23 cellular contexts compared by ENCODE assay signal in the genomic region with DNA sequence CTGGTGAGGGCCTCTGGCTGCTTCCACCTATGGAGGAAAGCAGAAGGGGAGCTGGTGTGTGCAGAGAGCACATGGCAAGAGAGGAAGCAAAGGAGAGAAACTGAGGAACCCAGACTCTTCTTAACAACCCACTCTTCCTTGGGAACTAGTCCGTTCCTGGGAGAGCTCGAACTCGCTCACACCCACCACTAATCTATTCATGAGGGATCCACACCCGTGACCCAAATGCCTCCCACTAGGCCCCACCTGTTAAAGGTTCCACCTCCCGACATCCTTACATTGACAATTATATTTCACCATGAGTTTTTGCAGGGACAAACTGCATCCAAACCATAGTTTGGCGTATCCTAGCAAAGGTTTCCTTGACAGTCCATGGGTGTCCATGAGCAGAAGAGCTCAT.
"Had no signal": no experiment of that assay in that cellular context is flagged by ENCODE, and none has a peak within 500 bp of the region (broad histone marks: within the 10 kb centered on the region; RNA-seq: fewer than 3 reads in every experiment).

No MANE protein-coding gene starts in this region.

- H3K4me3 ChIP-seq: colonic mucosa, coronary artery, dorsolateral prefrontal cortex, esophagus muscularis mucosa, esophagus squamous epithelium, gastrocnemius medialis, gastroesophageal sphincter, heart left ventricle, heart right ventricle had no signal

- H3K9me3 ChIP-seq: colonic mucosa, esophagus muscularis mucosa, esophagus squamous epithelium, gastrocnemius medialis, gastroesophageal sphincter, heart left ventricle, heart right ventricle had no signal

- H3K27me3 Mint-ChIP-seq: dendritic cell treated with granulocyte-macrophage colony-stimulating factor and Interleukin-4, amounts not matched to agents 40 ng/mL and 50 ng/mL, for 4 days had no signal

- H3K27ac ChIP-seq: colonic mucosa, coronary artery, dorsolateral prefrontal cortex, epithelial cell of prostate, esophagus muscularis mucosa, esophagus squamous epithelium, foreskin keratinocyte, gastrocnemius medialis, gastroesophageal sphincter, heart left ventricle, heart right ventricle had no signal

- H3K4me3 Mint-ChIP-seq: dendritic cell treated with granulocyte-macrophage colony-stimulating factor and Interleukin-4, amounts not matched to agents 40 ng/mL and 50 ng/mL, for 4 days; effector memory CD8-positive, alpha-beta T cell; endodermal cell had no signal

- H3K4me1 ChIP-seq: colonic mucosa, esophagus muscularis mucosa, esophagus squamous epithelium, foreskin keratinocyte, gastrocnemius medialis, gastroesophageal sphincter had no signal

- DNase-seq: colonic mucosa; cortex of kidney; dermis blood vessel endothelial cell; dorsolateral prefrontal cortex; effector CD4-positive, alpha-beta T cell; effector CD8-positive, alpha-beta T cell; effector memory CD4-positive, alpha-beta T cell; effector memory CD8-positive, alpha-beta T cell; erythroblast; esophagus squamous epithelium; foreskin fibroblast; foreskin keratinocyte; foreskin melanocyte; gastrocnemius medialis; glutamatergic neuron; heart left ventricle; heart right ventricle had no signal

- H3K27me3 ChIP-seq: colonic mucosa, dorsolateral prefrontal cortex, esophagus muscularis mucosa, esophagus squamous epithelium, foreskin keratinocyte, gastrocnemius medialis, gastroesophageal sphincter, heart left ventricle, heart right ventricle had no signal

- H3K27ac Mint-ChIP-seq: dendritic cell treated with granulocyte-macrophage colony-stimulating factor and Interleukin-4, amounts not matched to agents 40 ng/mL and 50 ng/mL, for 4 days; effector memory CD8-positive, alpha-beta T cell; endodermal cell had no signal

- H3K9me3 Mint-ChIP-seq: dendritic cell treated with granulocyte-macrophage colony-stimulating factor and Interleukin-4, amounts not matched to agents 40 ng/mL and 50 ng/mL, for 4 days; effector memory CD8-positive, alpha-beta T cell; endodermal cell had no signal

- H3K36me3 ChIP-seq: colonic mucosa, esophagus squamous epithelium, gastrocnemius medialis, gastroesophageal sphincter had no signal
